Comparison of ENCODE assay signal across 10 cellular contexts in genomic region chr1:15628003-15628402, GRCh38. TPM values are rescaled to one million over a fixed set of nuclear protein-coding genes. Genes with fewer than 3 reads are reported as not detected.
DNase-seq lines count a peak whose midpoint lies in the region; ATAC-seq and TF ChIP-seq lines count a peak whose summit lies in the region.
"Had no signal": no experiment of that assay in that cellular context is flagged by ENCODE, and none has a peak within 500 bp of the region (broad histone marks: within the 10 kb centered on the region; RNA-seq: fewer than 3 reads in every experiment).

No MANE protein-coding gene starts in this region.

- CTCF ChIA-PET in activated CD4-positive, alpha-beta memory T cell treated with anti-CD3 and anti-CD28 coated beads for 36 hours (lab: Charles Lee): no interaction called here

- no peak overlapping the region for H3K4me3 Mint-ChIP-seq in activated CD4-positive, alpha-beta memory T cell treated with anti-CD3 and anti-CD28 coated beads for 36 hours
- H3K4me3 Mint-ChIP-seq in CD14-positive monocyte (no peak overlapping the region), osteocyte (ENCODE audit: unreplicated experiment) (no peak overlapping the region)

- no peak for TF ChIP-seq EP300 in stomach (IDR thresholded peaks at IDR 0.05)

- H3K27me3 ChIP-seq in right atrium auricular region: no peaks in the 10 kb centered on the region
- H3K27me3 ChIP-seq in heart left ventricle: no peaks in the 10 kb centered on the region
- no peaks in the 10 kb centered on the region for H3K27me3 ChIP-seq in vagina
- H3K27me3 ChIP-seq in stomach: no peaks in the 10 kb centered on the region

- POLR2A ChIA-PET in activated CD4-positive, alpha-beta memory T cell treated with anti-CD3 and anti-CD28 coated beads for 36 hours (lab: Charles Lee): no interaction called here

- H3K27ac Mint-ChIP-seq in activated CD4-positive, alpha-beta memory T cell treated with anti-CD3 and anti-CD28 coated beads for 36 hours: peak overlapping the region; percentile 70
- H3K27ac Mint-ChIP-seq in CD14-positive monocyte (peak overlapping the region in 1 of 7 donors; percentile 28), osteocyte (ENCODE audit: unreplicated experiment) (no peak overlapping the region)

- intact Hi-C loops in heart left ventricle (cut with DNase I) (no loop called here), vagina (cut with DNase I) (no loop called here), stomach (cut with DNase I; ENCODE audit: low total_unique reads) (no loop called here), CD14-positive monocyte (cut with micrococcal nuclease) (no loop called here)
- intact Hi-C loops in activated CD4-positive, alpha-beta memory T cell treated with anti-CD3 and anti-CD28 coated beads for 36 hours (cut with micrococcal nuclease): no loop called here

- no peaks in the 10 kb centered on the region for H3K27me3 Mint-ChIP-seq in activated CD4-positive, alpha-beta memory T cell treated with anti-CD3 and anti-CD28 coated beads for 36 hours
- H3K27me3 Mint-ChIP-seq in CD14-positive monocyte (ENCODE audit: low read depth in 3 of 3): peaks cover 0 to 2% (median 0%) of the 10 kb centered on the region in 3 donors
- H3K27me3 Mint-ChIP-seq in osteocyte (ENCODE audit: unreplicated experiment): no peaks in the 10 kb centered on the region

- DNase-seq in right atrium auricular region (ENCODE audit: low spot score): no peak
- DNase-seq in heart left ventricle: no peak
- no peak for DNase-seq in activated CD4-positive, alpha-beta memory T cell treated with anti-CD3 and anti-CD28 coated beads for 36 hours
- no peak for DNase-seq in vagina (ENCODE audit: extremely low spot score in 2 of 2)
- no peak for DNase-seq in stomach
- no peak for DNase-seq in CD14-positive monocyte (ENCODE audit: low spot score)
- no peak for DNase-seq in osteocyte (ENCODE audit: extremely low spot score, unreplicated experiment)
- DNase-seq: NCI-H1105, PC-3 had no signal

- 53 to 70% (median 65%) methylated on average over 1 of the region's 1 CpG for WGBS in heart left ventricle, 4 donors
- WGBS in stomach, 5 donors: 28 to 42% (median 30%) methylated on average over 1 of the region's 1 CpG

- ATAC-seq in heart left ventricle (no peak), HG03064 (IDR thresholded peaks at IDR 0.05; ENCODE audit: low read depth, unreplicated experiment) (peak; percentile 8)
- ATAC-seq: PC-3 had no signal

- H3K4me3 ChIP-seq in right atrium auricular region (no peak overlapping the region), heart left ventricle (no peak overlapping the region), vagina (no peak overlapping the region), stomach (no peak overlapping the region)

- peak overlapping the region; percentile 22 to 26 for H3K27ac ChIP-seq in right atrium auricular region
- peak overlapping the region in 5 of 12 donors; percentile 12 to 38 (median 20) for H3K27ac ChIP-seq in heart left ventricle
- H3K27ac ChIP-seq in vagina: peak overlapping the region; percentile 22
- no peak overlapping the region for H3K27ac ChIP-seq in stomach

- H3K4me1 Mint-ChIP-seq in activated CD4-positive, alpha-beta memory T cell treated with anti-CD3 and anti-CD28 coated beads for 36 hours (ENCODE audit: low read depth): peaks cover 37% of the 10 kb centered on the region
- H3K4me1 Mint-ChIP-seq in CD14-positive monocyte (peaks cover 16% of the 10 kb centered on the region), osteocyte (ENCODE audit: unreplicated experiment) (peaks cover 21% of the 10 kb centered on the region)

- TF ChIP-seq CTCF in right atrium auricular region (IDR thresholded peaks at IDR 0.05): no peak
- no peak for TF ChIP-seq CTCF in heart left ventricle (IDR thresholded peaks at IDR 0.05)
- no peak for TF ChIP-seq CTCF in vagina (IDR thresholded peaks at IDR 0.05)
- TF ChIP-seq CTCF in stomach (IDR thresholded peaks at IDR 0.05): no peak
- TF ChIP-seq CTCF in CD14-positive monocyte (IDR thresholded peaks at IDR 0.05): no peak
- no peak for TF ChIP-seq CTCF in osteocyte (IDR thresholded peaks at IDR 0.05)

- H3K9me3 ChIP-seq in right atrium auricular region (no peaks in the 10 kb centered on the region), heart left ventricle (no peaks in the 10 kb centered on the region), vagina (no peaks in the 10 kb centered on the region), stomach (no peaks in the 10 kb centered on the region)

- peaks cover 39% of the 10 kb centered on the region for H3K36me3 Mint-ChIP-seq in activated CD4-positive, alpha-beta memory T cell treated with anti-CD3 and anti-CD28 coated beads for 36 hours
- H3K36me3 Mint-ChIP-seq in CD14-positive monocyte (peaks cover 52 to 70% of the 10 kb centered on the region in 2 donors), osteocyte (ENCODE audit: unreplicated experiment) (peaks cover 35% of the 10 kb centered on the region)

- peaks cover 35% of the 10 kb centered on the region for H3K36me3 ChIP-seq in right atrium auricular region
- H3K36me3 ChIP-seq in heart left ventricle: peaks cover 0 to 64% (median 44%) of the 10 kb centered on the region in 9 donors
- H3K36me3 ChIP-seq in vagina: peaks cover 0 to 32% of the 10 kb centered on the region in 2 donors
- peaks cover 27 to 63% (median 61%) of the 10 kb centered on the region in 4 donors for H3K36me3 ChIP-seq in stomach

- H3K4me1 ChIP-seq in right atrium auricular region: peaks cover 0 to 45% of the 10 kb centered on the region in 2 donors
- H3K4me1 ChIP-seq in heart left ventricle: peaks cover 0 to 50% (median 23%) of the 10 kb centered on the region in 12 donors
- peaks cover 42% of the 10 kb centered on the region for H3K4me1 ChIP-seq in vagina
- H3K4me1 ChIP-seq in stomach: peaks cover 4 to 52% (median 27%) of the 10 kb centered on the region in 4 donors

- no peak for TF ChIP-seq POLR2A in heart left ventricle (IDR thresholded peaks at IDR 0.05)
- no peak for TF ChIP-seq POLR2A in vagina (IDR thresholded peaks at IDR 0.05)
- no peak for TF ChIP-seq POLR2A in stomach (IDR thresholded peaks at IDR 0.05)

- H3K9me3 Mint-ChIP-seq in activated CD4-positive, alpha-beta memory T cell treated with anti-CD3 and anti-CD28 coated beads for 36 hours: no peaks in the 10 kb centered on the region
- peaks cover 0 to 4% (median 0%) of the 10 kb centered on the region in 7 donors for H3K9me3 Mint-ChIP-seq in CD14-positive monocyte
- H3K9me3 Mint-ChIP-seq in osteocyte (ENCODE audit: unreplicated experiment): no peaks in the 10 kb centered on the region

RNA-seq across cellular contexts. Expression of gene DDI2, which starts 10.7 kb away (rescaled TPM):
- total RNA-seq in right atrium auricular region: 10 to 100 TPM; 16.5 to 24.7 TPM
- 10 to 100 TPM; 15.0 to 33.5 (median 24.5) TPM for total RNA-seq in heart left ventricle
- polyA plus RNA-seq in heart left ventricle: 1 to 10 TPM; 6.2 to 9.4 TPM
- 10 to 100 TPM; 26.3 to 28.2 TPM for total RNA-seq in activated CD4-positive, alpha-beta memory T cell treated with anti-CD3 and anti-CD28 coated beads for 36 hours
- 59.2 TPM for total RNA-seq in vagina
- 100 to 1,000 TPM in 1 of 5 donors, 10 to 100 TPM in 4; 12.7 to 261 (median 42.8) TPM for total RNA-seq in stomach
- polyA plus RNA-seq in stomach: 1 to 10 TPM; 3.1 to 5.0 (median 4.1) TPM
- polyA plus RNA-seq in CD14-positive monocyte: 1 to 10 TPM; 2.5 to 3.2 TPM
- 20.0 and 23.4 TPM in 2 replicates for total RNA-seq in osteocyte

RNA-seq across cellular contexts. Expression of gene AGMAT, which starts 43.2 kb away (rescaled TPM):
- total RNA-seq in right atrium auricular region (not detected), heart left ventricle (under 1 TPM in 3 of 9 donors, not detected in 6; 0.22 to 0.53 (median 0.23) TPM), vagina (1.5 TPM), stomach (1 to 10 TPM in 2 of 5 donors, under 1 TPM in 1, not detected in 2; 0.14 to 9.8 (median 4.6) TPM), osteocyte (0.13 and 0.19 TPM in 2 replicates)
- polyA plus RNA-seq in heart left ventricle (under 1 TPM; 0.08 to 0.12 TPM), stomach (under 1 TPM; 0.35 to 0.56 (median 0.46) TPM), CD14-positive monocyte (not detected)
- total RNA-seq in activated CD4-positive, alpha-beta memory T cell treated with anti-CD3 and anti-CD28 coated beads for 36 hours: 10 to 100 TPM; 13.9 to 15.2 TPM

RNA-seq across cellular contexts. Expression of gene PLEKHM2, which starts 56.1 kb away (rescaled TPM):
- total RNA-seq in right atrium auricular region (10 to 100 TPM; 53.6 to 78.1 TPM), heart left ventricle (100 to 1,000 TPM in 2 of 9 donors, 10 to 100 TPM in 7; 69.9 to 150 (median 84.4) TPM), vagina (56.2 TPM), stomach (10 to 100 TPM; 22.3 to 63.0 (median 36.2) TPM), osteocyte (82.0 and 88.1 TPM in 2 replicates)
- polyA plus RNA-seq in heart left ventricle (100 to 1,000 TPM in 1 of 2 donors, 10 to 100 TPM in 1; 83.1 to 104 TPM), stomach (10 to 100 TPM; 19.3 to 33.9 (median 25.2) TPM), CD14-positive monocyte (1 to 10 TPM; 4.0 to 5.8 TPM)
- total RNA-seq in activated CD4-positive, alpha-beta memory T cell treated with anti-CD3 and anti-CD28 coated beads for 36 hours: 10 to 100 TPM; 46.5 to 48.1 TPM

Comparison
In these comparisons a context has a peak if more than half of its experiments do, and no peak if none do; other contexts are left out.
1. H3K27ac ChIP-seq: peak in right atrium auricular region (2 of 2) and vagina (single experiment); none in stomach (0 of 5).